In the genomic region with DNA sequence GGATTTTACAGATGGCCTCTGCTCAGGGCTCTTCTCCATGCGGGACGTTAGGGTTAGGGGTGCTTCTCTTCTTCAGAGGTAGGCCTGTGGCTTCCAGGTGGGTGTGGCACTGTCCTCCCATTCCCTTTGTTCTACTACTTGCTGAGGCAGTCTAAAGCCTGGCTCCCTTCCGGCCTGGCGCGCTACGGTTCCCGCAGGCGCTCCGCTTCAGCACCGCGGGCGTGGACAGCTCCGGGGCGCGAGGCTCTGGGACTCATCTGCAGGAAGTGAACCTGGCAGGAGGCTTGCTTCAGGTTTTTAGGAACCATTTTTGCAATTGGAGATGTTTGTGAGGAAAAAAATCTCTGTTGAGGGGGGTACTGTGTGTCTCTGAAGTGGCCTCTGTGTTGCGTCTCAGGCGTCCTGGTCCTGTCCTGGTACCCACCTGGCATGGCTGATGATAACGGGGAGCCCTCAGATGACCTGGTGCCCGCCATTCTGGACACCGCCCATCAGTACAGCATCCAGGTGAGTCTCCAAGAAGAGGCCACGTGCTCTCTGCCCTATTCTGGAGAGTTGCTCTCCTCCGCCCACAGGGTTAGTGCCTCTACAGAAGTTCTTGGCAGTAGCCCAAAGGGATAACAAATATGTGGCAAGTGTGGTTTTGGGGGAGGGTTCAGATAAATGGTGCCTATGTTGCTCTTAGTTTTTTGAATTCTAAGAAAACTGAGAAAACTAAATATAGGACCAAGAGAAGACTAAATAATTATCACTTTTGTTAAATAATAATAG, we compare ENCODE assay signal across 1 cellular context.
TF ChIP-seq lines count a peak whose summit lies in the region.

No MANE protein-coding gene starts in this region.

TF ChIP-seq in K562, 482 proteins besides CTCF, POLR2A, EP300 and RAD21 (continued from another document and continues in another):
- TF ChIP-seq NR0B1 (IDR thresholded peaks at IDR 0.05; ENCODE audit: partially characterized antibody) (no peak), EHMT2 (IDR thresholded peaks at IDR 0.05) (peak; percentile 99), MYNN (IDR thresholded peaks at IDR 0.05) (no peak), MYNN (CRISPR knock-in tag; IDR thresholded peaks at IDR 0.05) (peak; percentile 64; the same call in 1 of the 2 replicates), NCOA6 (IDR thresholded peaks at IDR 0.05) (peak; percentile 67; the same call in 1 of the 2 replicates), HOMEZ (CRISPR knock-in tag; IDR thresholded peaks at IDR 0.05) (no peak), ZNF263 (CRISPR knock-in tag; IDR thresholded peaks at IDR 0.05; ENCODE audit: borderline replicate concordance) (peak; percentile 69; the same call in 1 of the 2 replicates), NFRKB (IDR thresholded peaks at IDR 0.05; ENCODE audit: low read depth) (no peak), ARID3B (CRISPR knock-in tag; IDR thresholded peaks at IDR 0.05; ENCODE audit: borderline replicate concordance) (no peak), ZNF511 (CRISPR knock-in tag; IDR thresholded peaks at IDR 0.05) (peak; percentile 99), OTX1 (CRISPR knock-in tag; IDR thresholded peaks at IDR 0.05) (no peak), ZNF644 (tag; IDR thresholded peaks at IDR 0.05; ENCODE audit: low read depth) (0 out of 2 replicates have a peak, but pooled peaks have one; percentile 50), EGR1 (conservative IDR thresholded peaks at IDR 0.05) (no peak), HNRNPL (IDR thresholded peaks at IDR 0.05; ENCODE audit: low read depth, low read length) (no peak), SMARCE1 (IDR thresholded peaks at IDR 0.05) (no peak), PRMT5 (CRISPR knock-in tag; IDR thresholded peaks at IDR 0.05) (peak; percentile 98), SMAD4 (CRISPR knock-in tag; conservative IDR thresholded peaks at IDR 0.05) (peak; percentile 68), PTTG1 (tag; IDR thresholded peaks at IDR 0.05; ENCODE audit: low read depth) (no peak), HDAC8 (tag; IDR thresholded peaks at IDR 0.05) (0 out of 2 replicates have a peak, but pooled peaks have one; percentile 42), ZNF311 (CRISPR knock-in tag; IDR thresholded peaks at IDR 0.05) (no peak), FIP1L1 (IDR thresholded peaks at IDR 0.05; ENCODE audit: low read depth, low read length, poor library complexity, severe bottlenecking) (no peak), ATF6 (CRISPR knock-in tag; IDR thresholded peaks at IDR 0.05) (peak; percentile 97), SETDB1 (IDR thresholded peaks at IDR 0.05; ENCODE audit: low read length) (no peak), IRF2 (CRISPR knock-in tag; IDR thresholded peaks at IDR 0.05) (no peak)
- TF ChIP-seq, protein P1, sequence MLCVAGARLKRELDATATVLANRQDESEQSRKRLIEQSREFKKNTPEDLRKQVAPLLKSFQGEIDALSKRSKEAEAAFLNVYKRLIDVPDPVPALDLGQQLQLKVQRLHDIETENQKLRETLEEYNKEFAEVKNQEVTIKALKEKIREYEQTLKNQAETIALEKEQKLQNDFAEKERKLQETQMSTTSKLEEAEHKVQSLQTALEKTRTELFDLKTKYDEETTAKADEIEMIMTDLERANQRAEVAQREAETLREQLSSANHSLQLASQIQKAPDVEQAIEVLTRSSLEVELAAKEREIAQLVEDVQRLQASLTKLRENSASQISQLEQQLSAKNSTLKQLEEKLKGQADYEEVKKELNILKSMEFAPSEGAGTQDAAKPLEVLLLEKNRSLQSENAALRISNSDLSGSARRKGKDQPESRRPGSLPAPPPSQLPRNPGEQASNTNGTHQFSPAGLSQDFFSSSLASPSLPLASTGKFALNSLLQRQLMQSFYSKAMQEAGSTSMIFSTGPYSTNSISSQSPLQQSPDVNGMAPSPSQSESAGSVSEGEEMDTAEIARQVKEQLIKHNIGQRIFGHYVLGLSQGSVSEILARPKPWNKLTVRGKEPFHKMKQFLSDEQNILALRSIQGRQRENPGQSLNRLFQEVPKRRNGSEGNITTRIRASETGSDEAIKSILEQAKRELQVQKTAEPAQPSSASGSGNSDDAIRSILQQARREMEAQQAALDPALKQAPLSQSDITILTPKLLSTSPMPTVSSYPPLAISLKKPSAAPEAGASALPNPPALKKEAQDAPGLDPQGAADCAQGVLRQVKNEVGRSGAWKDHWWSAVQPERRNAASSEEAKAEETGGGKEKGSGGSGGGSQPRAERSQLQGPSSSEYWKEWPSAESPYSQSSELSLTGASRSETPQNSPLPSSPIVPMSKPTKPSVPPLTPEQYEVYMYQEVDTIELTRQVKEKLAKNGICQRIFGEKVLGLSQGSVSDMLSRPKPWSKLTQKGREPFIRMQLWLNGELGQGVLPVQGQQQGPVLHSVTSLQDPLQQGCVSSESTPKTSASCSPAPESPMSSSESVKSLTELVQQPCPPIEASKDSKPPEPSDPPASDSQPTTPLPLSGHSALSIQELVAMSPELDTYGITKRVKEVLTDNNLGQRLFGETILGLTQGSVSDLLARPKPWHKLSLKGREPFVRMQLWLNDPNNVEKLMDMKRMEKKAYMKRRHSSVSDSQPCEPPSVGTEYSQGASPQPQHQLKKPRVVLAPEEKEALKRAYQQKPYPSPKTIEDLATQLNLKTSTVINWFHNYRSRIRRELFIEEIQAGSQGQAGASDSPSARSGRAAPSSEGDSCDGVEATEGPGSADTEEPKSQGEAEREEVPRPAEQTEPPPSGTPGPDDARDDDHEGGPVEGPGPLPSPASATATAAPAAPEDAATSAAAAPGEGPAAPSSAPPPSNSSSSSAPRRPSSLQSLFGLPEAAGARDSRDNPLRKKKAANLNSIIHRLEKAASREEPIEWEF (CRISPR knock-in tag; IDR thresholded peaks at IDR 0.05) = no peak
- TF ChIP-seq, protein P2, sequence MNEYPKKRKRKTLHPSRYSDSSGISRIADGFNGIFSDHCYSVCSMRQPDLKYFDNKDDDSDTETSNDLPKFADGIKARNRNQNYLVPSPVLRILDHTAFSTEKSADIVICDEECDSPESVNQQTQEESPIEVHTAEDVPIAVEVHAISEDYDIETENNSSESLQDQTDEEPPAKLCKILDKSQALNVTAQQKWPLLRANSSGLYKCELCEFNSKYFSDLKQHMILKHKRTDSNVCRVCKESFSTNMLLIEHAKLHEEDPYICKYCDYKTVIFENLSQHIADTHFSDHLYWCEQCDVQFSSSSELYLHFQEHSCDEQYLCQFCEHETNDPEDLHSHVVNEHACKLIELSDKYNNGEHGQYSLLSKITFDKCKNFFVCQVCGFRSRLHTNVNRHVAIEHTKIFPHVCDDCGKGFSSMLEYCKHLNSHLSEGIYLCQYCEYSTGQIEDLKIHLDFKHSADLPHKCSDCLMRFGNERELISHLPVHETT (CRISPR knock-in tag; conservative IDR thresholded peaks at IDR 0.05 in 1 of 2, IDR thresholded peaks at IDR 0.05 in 1 of 2) = 0 out of 4 replicates have a peak, but pooled peaks of 1 of the 2 experiments have one; percentile 81
- TF ChIP-seq, protein P3, sequence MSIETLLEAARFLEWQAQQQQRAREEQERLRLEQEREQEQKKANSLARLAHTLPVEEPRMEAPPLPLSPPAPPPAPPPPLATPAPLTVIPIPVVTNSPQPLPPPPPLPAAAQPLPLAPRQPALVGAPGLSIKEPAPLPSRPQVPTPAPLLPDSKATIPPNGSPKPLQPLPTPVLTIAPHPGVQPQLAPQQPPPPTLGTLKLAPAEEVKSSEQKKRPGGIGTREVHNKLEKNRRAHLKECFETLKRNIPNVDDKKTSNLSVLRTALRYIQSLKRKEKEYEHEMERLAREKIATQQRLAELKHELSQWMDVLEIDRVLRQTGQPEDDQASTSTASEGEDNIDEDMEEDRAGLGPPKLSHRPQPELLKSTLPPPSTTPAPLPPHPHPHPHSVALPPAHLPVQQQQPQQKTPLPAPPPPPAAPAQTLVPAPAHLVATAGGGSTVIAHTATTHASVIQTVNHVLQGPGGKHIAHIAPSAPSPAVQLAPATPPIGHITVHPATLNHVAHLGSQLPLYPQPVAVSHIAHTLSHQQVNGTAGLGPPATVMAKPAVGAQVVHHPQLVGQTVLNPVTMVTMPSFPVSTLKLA (conservative IDR thresholded peaks at IDR 0.05) = peak; percentile 81 to 91
- TF ChIP-seq, protein P4, sequence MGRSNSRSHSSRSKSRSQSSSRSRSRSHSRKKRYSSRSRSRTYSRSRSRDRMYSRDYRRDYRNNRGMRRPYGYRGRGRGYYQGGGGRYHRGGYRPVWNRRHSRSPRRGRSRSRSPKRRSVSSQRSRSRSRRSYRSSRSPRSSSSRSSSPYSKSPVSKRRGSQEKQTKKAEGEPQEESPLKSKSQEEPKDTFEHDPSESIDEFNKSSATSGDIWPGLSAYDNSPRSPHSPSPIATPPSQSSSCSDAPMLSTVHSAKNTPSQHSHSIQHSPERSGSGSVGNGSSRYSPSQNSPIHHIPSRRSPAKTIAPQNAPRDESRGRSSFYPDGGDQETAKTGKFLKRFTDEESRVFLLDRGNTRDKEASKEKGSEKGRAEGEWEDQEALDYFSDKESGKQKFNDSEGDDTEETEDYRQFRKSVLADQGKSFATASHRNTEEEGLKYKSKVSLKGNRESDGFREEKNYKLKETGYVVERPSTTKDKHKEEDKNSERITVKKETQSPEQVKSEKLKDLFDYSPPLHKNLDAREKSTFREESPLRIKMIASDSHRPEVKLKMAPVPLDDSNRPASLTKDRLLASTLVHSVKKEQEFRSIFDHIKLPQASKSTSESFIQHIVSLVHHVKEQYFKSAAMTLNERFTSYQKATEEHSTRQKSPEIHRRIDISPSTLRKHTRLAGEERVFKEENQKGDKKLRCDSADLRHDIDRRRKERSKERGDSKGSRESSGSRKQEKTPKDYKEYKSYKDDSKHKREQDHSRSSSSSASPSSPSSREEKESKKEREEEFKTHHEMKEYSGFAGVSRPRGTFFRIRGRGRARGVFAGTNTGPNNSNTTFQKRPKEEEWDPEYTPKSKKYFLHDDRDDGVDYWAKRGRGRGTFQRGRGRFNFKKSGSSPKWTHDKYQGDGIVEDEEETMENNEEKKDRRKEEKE (IDR thresholded peaks at IDR 0.05; ENCODE audit: borderline replicate concordance in 1 of 2, control insufficient read depth in 1 of 2, low read depth in 2 of 2, low read length in 1 of 2) = no peak
